ENCODE assay signal across 8 cellular contexts in genomic region chr6:56850618-56851017, GRCh38.
DNase-seq lines count a peak whose midpoint lies in the region; ATAC-seq and TF ChIP-seq lines count a peak whose summit lies in the region.

No MANE protein-coding gene starts in this region.

- peak overlapping the region; percentile 48 for H3K27ac ChIP-seq in rectal smooth muscle tissue (ENCODE audit: low read depth, low read length)

- peaks cover 2% of the 10 kb centered on the region for H3K4me1 ChIP-seq in rectal smooth muscle tissue (ENCODE audit: control insufficient read depth, insufficient read depth, low read length)

- peaks cover 29% of the 10 kb centered on the region for H3K27me3 Mint-ChIP-seq in activated T-helper 17 cell treated with anti-CD3 and anti-CD28 coated beads, Interleukin-2, amount 50 U/mL, for 72 hours
- H3K27me3 Mint-ChIP-seq in activated CD8-positive, alpha-beta T cell treated with anti-CD3 and anti-CD28 coated beads for 36 hours: peaks cover 51% of the 10 kb centered on the region

- H3K36me3 ChIP-seq in rectal smooth muscle tissue (ENCODE audit: control insufficient read depth, insufficient read depth, low read length): no peaks in the 10 kb centered on the region

- intact Hi-C loops in left ventricle myocardium superior (cut with micrococcal nuclease): loop anchor here (5.0 kb wide), 2 partner anchors 148 to 208 kb away; partner anchors contain the start of gene DST
- intact Hi-C loops in activated CD8-positive, alpha-beta T cell treated with anti-CD3 and anti-CD28 coated beads for 36 hours (cut with micrococcal nuclease): loop anchor here (5.0 to 10.0 kb wide), 2 partner anchors 143 to 216 kb away; no protein-coding TSS in a partner anchor

- no peak for ATAC-seq in activated T-helper 17 cell treated with anti-CD3 and anti-CD28 coated beads, Interleukin-2, amount 50 U/mL, for 72 hours (replicated peaks)
- ATAC-seq in left ventricle myocardium superior: peak; percentile 17
- no peak for ATAC-seq in GM18909 (IDR thresholded peaks at IDR 0.05; ENCODE audit: poor library complexity, unreplicated experiment)
- no peak for ATAC-seq in activated CD8-positive, alpha-beta T cell treated with anti-CD3 and anti-CD28 coated beads for 36 hours

- H3K27ac Mint-ChIP-seq in activated T-helper 17 cell treated with anti-CD3 and anti-CD28 coated beads, Interleukin-2, amount 50 U/mL, for 72 hours: no peak overlapping the region
- no peak overlapping the region for H3K27ac Mint-ChIP-seq in activated CD8-positive, alpha-beta T cell treated with anti-CD3 and anti-CD28 coated beads for 36 hours

- POLR2A ChIA-PET in activated CD8-positive, alpha-beta T cell treated with anti-CD3 and anti-CD28 coated beads for 36 hours (lab: Charles Lee): no interaction called here

- H3K9ac ChIP-seq in rectal smooth muscle tissue (ENCODE audit: low read length): no peak overlapping the region

- no peaks in the 10 kb centered on the region for H3K9me3 Mint-ChIP-seq in activated T-helper 17 cell treated with anti-CD3 and anti-CD28 coated beads, Interleukin-2, amount 50 U/mL, for 72 hours
- H3K9me3 Mint-ChIP-seq in activated CD8-positive, alpha-beta T cell treated with anti-CD3 and anti-CD28 coated beads for 36 hours: no peaks in the 10 kb centered on the region

- peaks cover 6% of the 10 kb centered on the region for H3K36me3 Mint-ChIP-seq in activated T-helper 17 cell treated with anti-CD3 and anti-CD28 coated beads, Interleukin-2, amount 50 U/mL, for 72 hours (ENCODE audit: low read depth)
- no peaks in the 10 kb centered on the region for H3K36me3 Mint-ChIP-seq in activated CD8-positive, alpha-beta T cell treated with anti-CD3 and anti-CD28 coated beads for 36 hours (ENCODE audit: low read depth)

- TF ChIP-seq CTCF in activated CD8-positive, alpha-beta T cell treated with anti-CD3 and anti-CD28 coated beads for 36 hours (IDR thresholded peaks at IDR 0.05): no peak

- H3K4me1 Mint-ChIP-seq in activated T-helper 17 cell treated with anti-CD3 and anti-CD28 coated beads, Interleukin-2, amount 50 U/mL, for 72 hours: peaks cover 10% of the 10 kb centered on the region
- H3K4me1 Mint-ChIP-seq in activated CD8-positive, alpha-beta T cell treated with anti-CD3 and anti-CD28 coated beads for 36 hours (ENCODE audit: low read depth): peaks cover 13% of the 10 kb centered on the region

- peak overlapping the region; percentile 78 for H3K4me3 ChIP-seq in rectal smooth muscle tissue (ENCODE audit: low read length)

- DNase-seq in Daoy (ENCODE audit: low read depth): peak; percentile 9
- DNase-seq in left ventricle myocardium superior: no peak
- no peak for DNase-seq in activated CD8-positive, alpha-beta T cell treated with anti-CD3 and anti-CD28 coated beads for 36 hours
- DNase-seq in NCI-H1694 treated with DMSO at 0.1 percent for 48 hours (lab: John Stamatoyannopoulos, UW): no peak
- no peak for DNase-seq in activated naive CD4-positive, alpha-beta T cell treated with anti-CD3 and anti-CD28 coated beads, Interleukin-2, amount 50 U/mL, for 16 hours

- CTCF ChIA-PET in activated CD8-positive, alpha-beta T cell treated with anti-CD3 and anti-CD28 coated beads for 36 hours (lab: Charles Lee): interaction anchor here (0.7 to 3.0 kb wide), 12 partner anchors 9 to 466 kb away, joined by 3 to 12 read pairs (median 4); no protein-coding TSS in a partner anchor

- H3K27me3 ChIP-seq in rectal smooth muscle tissue (ENCODE audit: control insufficient read depth, insufficient read depth, low read length): no peaks in the 10 kb centered on the region

- H3K4me3 Mint-ChIP-seq in activated T-helper 17 cell treated with anti-CD3 and anti-CD28 coated beads, Interleukin-2, amount 50 U/mL, for 72 hours: peak overlapping the region; percentile 87
- H3K4me3 Mint-ChIP-seq in activated CD8-positive, alpha-beta T cell treated with anti-CD3 and anti-CD28 coated beads for 36 hours: no peak overlapping the region
